8 cellular contexts compared by ENCODE assay signal in the genomic region with DNA sequence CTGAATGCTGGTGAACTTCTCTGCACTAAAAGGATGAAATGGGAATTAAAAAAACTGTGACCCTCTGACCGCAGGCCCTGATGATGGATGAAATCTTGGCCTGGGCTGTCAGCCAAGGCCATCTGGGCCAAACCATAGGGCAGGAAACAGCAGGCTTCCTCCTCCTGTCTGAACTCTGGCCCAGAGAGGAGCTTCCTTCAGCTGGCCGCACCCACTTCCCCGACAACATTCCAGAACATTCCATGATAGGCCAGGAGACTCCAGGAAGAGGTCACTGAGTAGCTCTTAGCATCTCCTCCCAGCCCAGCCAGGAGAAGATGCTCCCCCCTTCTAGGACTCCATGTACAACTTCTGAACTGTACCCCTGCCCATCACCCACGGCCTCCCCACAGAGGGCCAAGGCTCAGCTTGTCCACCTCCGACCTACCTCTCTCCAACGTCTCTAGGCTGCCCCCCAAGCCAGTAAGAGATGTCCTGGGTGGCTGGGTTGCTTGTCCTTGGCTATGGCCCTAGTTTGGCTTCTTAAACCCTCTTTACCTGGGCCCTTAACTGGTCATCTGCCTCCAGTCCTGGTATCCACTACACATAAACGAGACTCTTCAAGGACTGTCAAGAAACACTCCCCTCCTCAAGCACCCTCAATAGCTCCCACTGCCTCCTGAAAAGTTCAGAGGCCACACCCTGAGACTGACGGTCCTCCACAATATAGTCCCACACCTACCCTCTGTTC. TPM values are rescaled to one million over a fixed set of nuclear protein-coding genes. Genes with fewer than 3 reads are reported as not detected.
DNase-seq lines count a peak whose midpoint lies in the region; ATAC-seq, FAIRE-seq and TF ChIP-seq lines count a peak whose summit lies in the region.

No MANE protein-coding gene starts in this region.

- CTCF ChIA-PET in A673 (lab: Charles Lee), result no interaction called here

- TF ChIP-seq POLR2A in GM12891 (IDR thresholded peaks at IDR 0.05; ENCODE audit: low read depth, low read length), result no peak

- H3K36me3 ChIP-seq in A673 (ENCODE audit: insufficient read depth, low read length, poor library complexity, severe bottlenecking), result no peaks in the 10 kb centered on the region

- POLR2A ChIA-PET in A673 (lab: Charles Lee; ENCODE audit: low non-redundant PET), result no interaction called here

- BruUV-seq in A673 (replicated peaks; lab: Mats Ljungman, UMichigan), result no TSS peak

- DNase-seq in CD14-positive monocyte (ENCODE audit: low spot score), result no peak
- peak; percentile 83 for DNase-seq in RCC 7860 (ENCODE audit: low spot score)
- DNase-seq in fibroblast of mammary gland (ENCODE audit: low read depth), result peak; percentile 76
- no peak for DNase-seq in nephron progenitor cell
- no peak for DNase-seq in A673 (ENCODE audit: low spot score)
- no peak for DNase-seq in GM12891 (ENCODE audit: insufficient read length, low spot score)

- H3K9me3 ChIP-seq in A673 (ENCODE audit: low read depth, low read length, poor library complexity, severe bottlenecking), result no peaks in the 10 kb centered on the region

- no peaks in the 10 kb centered on the region for H3K27me3 ChIP-seq in A673 (replicated peaks; ENCODE audit: insufficient read depth, low read depth, low read length, poor library complexity)

- peaks cover 0 to 4% of the 10 kb centered on the region in 2 donors for H3K36me3 Mint-ChIP-seq in CD14-positive monocyte
- no peaks in the 10 kb centered on the region for H3K36me3 Mint-ChIP-seq in nephron progenitor cell (ENCODE audit: low read depth)

- H3K4me1 ChIP-seq in A673 (ENCODE audit: insufficient read depth, low read length, poor library complexity, severe bottlenecking), result no peaks in the 10 kb centered on the region

- H3K4me3 ChIP-seq in fibroblast of mammary gland (ENCODE audit: control insufficient read depth, low read depth, low read length), result no peak overlapping the region
- no peak overlapping the region for H3K4me3 ChIP-seq in A673 (ENCODE audit: low read depth, low read length, poor library complexity, severe bottlenecking)

- H3K9me3 Mint-ChIP-seq in CD14-positive monocyte (peaks cover 0 to 8% (median 3%) of the 10 kb centered on the region in 7 donors), nephron progenitor cell (no peaks in the 10 kb centered on the region)

- no peak for ATAC-seq in HG03442 (IDR thresholded peaks at IDR 0.05; ENCODE audit: unreplicated experiment)
- ATAC-seq in HG03095 (IDR thresholded peaks at IDR 0.05; ENCODE audit: unreplicated experiment), result no peak

- intact Hi-C loops in CD14-positive monocyte (cut with micrococcal nuclease) (no loop called here), A673 (cut with micrococcal nuclease; ENCODE audit: unreplicated experiment) (no loop called here)

- no peak for TF ChIP-seq CTCF in CD14-positive monocyte (IDR thresholded peaks at IDR 0.05)
- no peak for TF ChIP-seq CTCF in fibroblast of mammary gland (conservative IDR thresholded peaks at IDR 0.05; ENCODE audit: control insufficient read depth, insufficient read depth, low read depth, low read length)
- TF ChIP-seq CTCF in nephron progenitor cell (IDR thresholded peaks at IDR 0.05), result no peak
- no peak for TF ChIP-seq CTCF in A673 (conservative IDR thresholded peaks at IDR 0.05; ENCODE audit: low read depth, low read length)

- H3K4me3 Mint-ChIP-seq in CD14-positive monocyte (peak overlapping the region; percentile 13 to 58), nephron progenitor cell (peak overlapping the region; percentile 78)

- H3K4me1 Mint-ChIP-seq in CD14-positive monocyte (peaks cover 53% of the 10 kb centered on the region), nephron progenitor cell (peaks cover 75% of the 10 kb centered on the region)

- H3K27ac Mint-ChIP-seq in CD14-positive monocyte (peak overlapping the region; percentile 9 to 81 (median 54)), nephron progenitor cell (peak overlapping the region; percentile 98)

- no peak overlapping the region for H3K27ac ChIP-seq in A673 (ENCODE audit: low read depth, low read length, poor library complexity, severe bottlenecking)

- peaks cover 1 to 8% (median 2%) of the 10 kb centered on the region in 3 donors for H3K27me3 Mint-ChIP-seq in CD14-positive monocyte (ENCODE audit: low read depth in 3 of 3)
- peaks cover 6% of the 10 kb centered on the region for H3K27me3 Mint-ChIP-seq in nephron progenitor cell (ENCODE audit: low read depth, poor library complexity)

- FAIRE-seq in RCC 7860 (lab: Jason Lieb, UNC), result peak; percentile 93
- FAIRE-seq in GM12891 (lab: Jason Lieb, UNC), result no peak

TF ChIP-seq in GM12891, 5 proteins besides CTCF, POLR2A, EP300 and RAD21:
- TF ChIP-seq SPI1 (IDR thresholded peaks at IDR 0.05; ENCODE audit: low read depth, low read length) (no peak), POU2F2 (IDR thresholded peaks at IDR 0.05; ENCODE audit: low read depth, low read length) (no peak), PAX5 (IDR thresholded peaks at IDR 0.05; ENCODE audit: insufficient read depth, low read length, severe bottlenecking) (no peak), POLR2AphosphoS5 (IDR thresholded peaks at IDR 0.05; ENCODE audit: low read depth, low read length) (no peak), TAF1 (IDR thresholded peaks at IDR 0.05; ENCODE audit: low read depth, low read length) (no peak)
TF ChIP-seq in GM12891: peak in this region for 0.

RNA-seq across cellular contexts. Expression of a gene that starts 1.7 kb away (rescaled TPM):
- 1 to 10 TPM in 1 of 2 donors, under 1 TPM in 1; 0.71 to 1.5 TPM for polyA plus RNA-seq in CD14-positive monocyte
- 0.82 and 1.3 TPM in 2 replicates for total RNA-seq in A673 (2021)
- 0.30 TPM for polyA plus RNA-seq in GM12891 (2012; ENCODE audit: low read depth, missing spikeins)

Comparison
In these comparisons a context has a peak if more than half of its experiments do, and no peak if none do; other contexts are left out.
1. DNase-seq: peak in RCC 7860 (single experiment) and fibroblast of mammary gland (single experiment); none in CD14-positive monocyte (single experiment), nephron progenitor cell (single experiment), A673 (single experiment) and GM12891 (single experiment).